13 cellular contexts compared by ENCODE assay signal in the genomic region with DNA sequence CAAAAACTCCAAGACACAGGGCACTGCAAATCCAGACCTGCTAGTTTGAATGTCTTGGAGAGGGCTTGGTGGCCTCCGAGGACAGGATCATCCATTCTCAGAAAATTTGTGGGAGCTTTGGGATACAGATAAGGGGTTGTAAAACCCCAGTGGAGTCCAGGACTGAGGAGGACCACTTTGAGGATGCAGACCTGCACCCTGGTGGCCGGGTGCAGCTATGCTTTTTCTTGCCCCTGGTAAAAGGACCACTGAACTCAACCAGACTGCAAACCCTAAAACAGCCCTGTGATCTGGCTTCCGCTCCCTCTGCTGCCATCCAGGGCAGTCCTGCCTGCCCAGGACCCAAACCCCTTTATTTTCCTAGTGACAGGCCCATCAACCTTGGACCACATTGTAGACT.
DNase-seq lines count a peak whose midpoint lies in the region; ATAC-seq and TF ChIP-seq lines count a peak whose summit lies in the region.
"Had no signal": no experiment of that assay in that cellular context is flagged by ENCODE, and none has a peak within 500 bp of the region (broad histone marks: within the 10 kb centered on the region; RNA-seq: fewer than 3 reads in every experiment).

No MANE protein-coding gene starts in this region.

- no peak overlapping the region for H3K9ac ChIP-seq in neural progenitor cell

- no peak for TF ChIP-seq POLR2A in NB4 (IDR thresholded peaks at IDR 0.05; ENCODE audit: extremely low read depth, insufficient read length)

- H3K4me3 Mint-ChIP-seq in chondrocyte (ENCODE audit: unreplicated experiment) = no peak overlapping the region
- H3K4me3 Mint-ChIP-seq in neural progenitor cell = no peak overlapping the region
- H3K4me3 Mint-ChIP-seq in activated T-cell treated with anti-CD3 and anti-CD28 coated beads, Interleukin-2, amount 50 U/mL, for 72 hours = no peak overlapping the region

- H3K4me3 ChIP-seq in NB4 (ENCODE audit: low read depth, low read length) (no peak overlapping the region), neural progenitor cell (no peak overlapping the region)
- H3K4me3 ChIP-seq: thyroid gland had no signal

- no peaks in the 10 kb centered on the region for H4K20me1 ChIP-seq in neural progenitor cell (ENCODE audit: low read depth)

- no peak for ATAC-seq in GM18498 (IDR thresholded peaks at IDR 0.05; ENCODE audit: unreplicated experiment)
- no peak for ATAC-seq in activated T-cell treated with anti-CD3 and anti-CD28 coated beads, Interleukin-2, amount 50 U/mL, for 72 hours (replicated peaks in 1 of 2)
- ATAC-seq: left ventricle myocardium superior had no signal

- no peaks in the 10 kb centered on the region for H3K27me3 ChIP-seq in neural progenitor cell
- H3K27me3 ChIP-seq: thyroid gland had no signal

- DNase-seq in NCI-H82 (lab: John Stamatoyannopoulos, UW) = peak; percentile 43
- DNase-seq in NCI-H82 treated with DMSO at 0.1 percent for 48 hours (lab: John Stamatoyannopoulos, UW; ENCODE audit: unreplicated experiment) = no peak
- DNase-seq in NB4 (ENCODE audit: low read depth) = peak; percentile 4
- DNase-seq in chondrocyte (ENCODE audit: low spot score) = no peak
- DNase-seq in neural progenitor cell (ENCODE audit: low spot score) = peak; percentile 33
- DNase-seq in activated T-cell treated with anti-CD3 and anti-CD28 coated beads, Interleukin-2, amount 50 U/mL, for 72 hours = no peak
- DNase-seq in activated CD4-positive, alpha-beta T cell treated with anti-CD3 and anti-CD28 coated beads, Interleukin-2, amount 50 U/mL, for 4 hours = no peak
- DNase-seq: aorta, left ventricle myocardium superior, NCI-H446, posterior cingulate gyrus, thyroid gland had no signal

- no peaks in the 10 kb centered on the region for H3K9me3 Mint-ChIP-seq in chondrocyte (ENCODE audit: low read depth)
- H3K9me3 Mint-ChIP-seq in neural progenitor cell = peaks cover 2% of the 10 kb centered on the region
- H3K9me3 Mint-ChIP-seq in activated T-cell treated with anti-CD3 and anti-CD28 coated beads, Interleukin-2, amount 50 U/mL, for 72 hours = peaks cover 0 to 4% of the 10 kb centered on the region in 2 donors

- H3K4me1 Mint-ChIP-seq in chondrocyte (ENCODE audit: low read depth) = peaks cover 7% of the 10 kb centered on the region
- peaks cover 5% of the 10 kb centered on the region for H3K4me1 Mint-ChIP-seq in neural progenitor cell
- no peaks in the 10 kb centered on the region for H3K4me1 Mint-ChIP-seq in activated T-cell treated with anti-CD3 and anti-CD28 coated beads, Interleukin-2, amount 50 U/mL, for 72 hours (ENCODE audit: low read depth)

- H2AFZ ChIP-seq in neural progenitor cell (replicated peaks) = no peak overlapping the region

- no peaks in the 10 kb centered on the region for H3K9me3 ChIP-seq in neural progenitor cell (ENCODE audit: low read depth)
- H3K9me3 ChIP-seq: thyroid gland had no signal

- H3K36me3 ChIP-seq in neural progenitor cell = no peaks in the 10 kb centered on the region
- H3K36me3 ChIP-seq: thyroid gland had no signal

- no peaks in the 10 kb centered on the region for H3K36me3 Mint-ChIP-seq in chondrocyte (ENCODE audit: low read depth)
- H3K36me3 Mint-ChIP-seq in neural progenitor cell = no peaks in the 10 kb centered on the region
- H3K36me3 Mint-ChIP-seq in activated T-cell treated with anti-CD3 and anti-CD28 coated beads, Interleukin-2, amount 50 U/mL, for 72 hours (ENCODE audit: insufficient read depth in 2 of 2) = peaks cover 0 to 2% of the 10 kb centered on the region in 2 donors

- no peaks in the 10 kb centered on the region for H3K79me2 ChIP-seq in neural progenitor cell (ENCODE audit: low read depth)

- H3K27me3 Mint-ChIP-seq in chondrocyte (ENCODE audit: low read depth) (no peaks in the 10 kb centered on the region), neural progenitor cell (ENCODE audit: insufficient read depth, low read depth) (peaks cover 2% of the 10 kb centered on the region)
- peaks cover 4% of the 10 kb centered on the region for H3K27me3 Mint-ChIP-seq in activated T-cell treated with anti-CD3 and anti-CD28 coated beads, Interleukin-2, amount 50 U/mL, for 72 hours (ENCODE audit: low read depth)

- TF ChIP-seq CTCF in NB4 (IDR thresholded peaks at IDR 0.05; ENCODE audit: low read depth, low read length) = peak; percentile 26
- TF ChIP-seq CTCF in chondrocyte (IDR thresholded peaks at IDR 0.05) = peak; percentile 48
- peak; percentile 56 for TF ChIP-seq CTCF in neural progenitor cell (IDR thresholded peaks at IDR 0.05)

- H3K4me1 ChIP-seq in neural progenitor cell = no peaks in the 10 kb centered on the region
- H3K4me1 ChIP-seq: thyroid gland had no signal

- no peak overlapping the region for H3K27ac ChIP-seq in neural progenitor cell
- H3K27ac ChIP-seq: thyroid gland had no signal

- H3K4me2 ChIP-seq in neural progenitor cell = no peak overlapping the region

- H3K27ac Mint-ChIP-seq in chondrocyte (ENCODE audit: unreplicated experiment) = no peak overlapping the region
- no peak overlapping the region for H3K27ac Mint-ChIP-seq in neural progenitor cell
- H3K27ac Mint-ChIP-seq in activated T-cell treated with anti-CD3 and anti-CD28 coated beads, Interleukin-2, amount 50 U/mL, for 72 hours = no peak overlapping the region

- no peaks in the 10 kb centered on the region for H3F3A ChIP-seq in neural progenitor cell (ENCODE audit: low read depth)

Comparison
In these comparisons a context has a peak if more than half of its experiments do, and no peak if none do; other contexts are left out.
1. DNase-seq: peak in NCI-H82 (single experiment), NB4 (single experiment) and neural progenitor cell (single experiment); none in NCI-H82 treated with DMSO at 0.1 percent for 48 hours (single experiment), chondrocyte (single experiment), activated T-cell treated with anti-CD3 and anti-CD28 coated beads, Interleukin-2, amount 50 U/mL, for 72 hours (0 of 2) and activated CD4-positive, alpha-beta T cell treated with anti-CD3 and anti-CD28 coated beads, Interleukin-2, amount 50 U/mL, for 4 hours (0 of 2).
2. Peak in every context shown above with its lines, with median percentiles within 50 percentile points of each other: CTCF ChIP-seq.